ENCODE assay signal across 23 cellular contexts in genomic region chr7:28641752-28642546, GRCh38.
DNase-seq lines count a peak whose midpoint lies in the region; ATAC-seq, FAIRE-seq and TF ChIP-seq lines count a peak whose summit lies in the region.
"Had no signal": no experiment of that assay in that cellular context is flagged by ENCODE, and none has a peak within 500 bp of the region (broad histone marks: within the 10 kb centered on the region; RNA-seq: fewer than 3 reads in every experiment).

No MANE protein-coding gene starts in this region.

- no peaks in the 10 kb centered on the region for H3K36me3 ChIP-seq in HEK293 (ENCODE audit: control insufficient read depth in 2 of 2, insufficient read depth in 1 of 2, low read length in 2 of 2)
- H3K36me3 ChIP-seq in H1 (ENCODE audit: control insufficient read depth in 2 of 4, insufficient read depth in 4 of 4, low read length in 3 of 4), result no peaks in the 10 kb centered on the region
- H3K36me3 ChIP-seq: HAP-1 had no signal

- H3K9me3 ChIP-seq in HEK293 (ENCODE audit: control insufficient read depth, insufficient read depth, low read depth, low read length) (no peaks in the 10 kb centered on the region), H1 (ENCODE audit: insufficient read depth in 2 of 2, low read depth in 1 of 2, low read length in 1 of 2) (no peaks in the 10 kb centered on the region)
- H3K9me3 ChIP-seq: HAP-1 had no signal

- H3K27ac ChIP-seq in HEK293 (ENCODE audit: extremely low read depth, low read depth, low read length) (no peak overlapping the region), H1 (ENCODE audit: low read depth, low read length) (no peak overlapping the region)
- H3K27ac ChIP-seq: RWPE1 had no signal

- H3K9ac ChIP-seq in H1 (replicated peaks in 1 of 4; ENCODE audit: extremely low read depth in 1 of 4, low read depth in 3 of 4, low read length in 3 of 4), result no peak overlapping the region

- no peak overlapping the region for H3K56ac ChIP-seq in H1 (replicated peaks; ENCODE audit: insufficient read length, low read depth, low read length)

- H4K8ac ChIP-seq in H1 (ENCODE audit: extremely low read depth, insufficient read depth, low read length), result no peak overlapping the region

- no peak overlapping the region for H2BK5ac ChIP-seq in H1 (ENCODE audit: low read depth, low read length)

- 86% methylated on average over 11 of the region's 11 CpGs; no CpG with 5 or more reads in 1 of the 2 experiments for WGBS in H1 (ENCODE audit: extremely low coverage in 1 of 2, insufficient coverage in 1 of 2, insufficient read length in 1 of 2, insufficient replicate concordance in 2 of 2, low coverage in 1 of 2, low lambda C conversion rate in 2 of 2, missing lambda C conversion rate in 1 of 2), 2 experiments

- no peak overlapping the region for H2BK120ac ChIP-seq in H1 (replicated peaks; ENCODE audit: low read depth, low read length)

- TF ChIP-seq EP300 in H1 (IDR thresholded peaks at IDR 0.05; ENCODE audit: borderline replicate concordance in 1 of 2, low read depth in 2 of 2, low read length in 2 of 2), result no peak

- no peak overlapping the region for H2BK20ac ChIP-seq in H1 (ENCODE audit: low read length)

- no peaks in the 10 kb centered on the region for H3K79me2 ChIP-seq in H1 (ENCODE audit: control insufficient read depth in 1 of 2, insufficient read depth in 2 of 2, low read length in 2 of 2)

- no peak for FAIRE-seq in H1 (lab: Jason Lieb, UNC)
- FAIRE-seq: GM12892, K562 had no signal

- H3K4me2 ChIP-seq in H1 (ENCODE audit: insufficient read depth in 1 of 2, low read depth in 2 of 2, low read length in 2 of 2), result no peak overlapping the region

- H3K4me1 ChIP-seq in HEK293 (ENCODE audit: control insufficient read depth, insufficient read depth, low read length) (no peaks in the 10 kb centered on the region; the same call in 1 of the 2 replicates), H1 (replicated peaks in 1 of 4; ENCODE audit: control insufficient read depth in 3 of 4, insufficient read depth in 4 of 4, low read length in 3 of 4) (peaks cover 3 to 10% (median 6%) of the 10 kb centered on the region in 4 experiments; a peak in 3 of 7 replicates)
- H3K4me1 ChIP-seq: HAP-1 had no signal

- no peak overlapping the region for H3K4ac ChIP-seq in H1 (replicated peaks; ENCODE audit: insufficient read length, low read depth, low read length)

- H3K4me3 ChIP-seq in HEK293 (ENCODE audit: low read depth, low read length) (no peak overlapping the region), H1 (ENCODE audit: extremely low read depth in 1 of 4, insufficient read depth in 2 of 4, low read depth in 3 of 4, low read length in 4 of 4) (no peak overlapping the region)
- H3K4me3 ChIP-seq: HAP-1, K562 had no signal

- H2AK5ac ChIP-seq in H1 (ENCODE audit: low read depth, low read length), result no peak overlapping the region; the same call in 1 of the 2 replicates

- no peak overlapping the region for H3K23ac ChIP-seq in H1 (ENCODE audit: insufficient read length)

- no peaks in the 10 kb centered on the region for H3K27me3 ChIP-seq in H1 (replicated peaks in 1 of 4; ENCODE audit: control insufficient read depth in 3 of 4, extremely low read depth in 1 of 4, insufficient read depth in 3 of 4, low read length in 3 of 4)

- POLR2A ChIA-PET in HEK293 (lab: Yijun Ruan, JAX) (no interaction called here), H1 (lab: Charles Lee; ENCODE audit: partially characterized antibody) (no interaction called here)

- no peak overlapping the region for H3K18ac ChIP-seq in H1 (ENCODE audit: extremely low read depth, low read length)

- H3K14ac ChIP-seq in H1 (ENCODE audit: insufficient read length), result no peak overlapping the region

- 0 out of 2 replicates have a peak overlapping the region, but pooled peaks have one; percentile 71 for H2BK12ac ChIP-seq in H1 (ENCODE audit: low read depth, low read length)

- ATAC-seq in HG03175 (IDR thresholded peaks at IDR 0.05; ENCODE audit: unreplicated experiment), result no peak
- ATAC-seq: K562, Panc1, T-cell had no signal

- CTCF ChIA-PET in HEK293 (lab: Yijun Ruan, JAX) (interaction anchor here (1.0 to 2.7 kb wide), 3 partner anchors 9 to 15 kb away, joined by 5 to 10 read pairs (median 5); no protein-coding TSS in a partner anchor), H1 (lab: Charles Lee; ENCODE audit: partially characterized antibody) (interaction anchor here (0.7 to 3.3 kb wide), 5 partner anchors 12 to 255 kb away, joined by 3 to 16 read pairs (median 3); no protein-coding TSS in a partner anchor)

- H2BK15ac ChIP-seq in H1 (ENCODE audit: low read length), result no peak overlapping the region

- H3K79me1 ChIP-seq in H1 (ENCODE audit: low read depth, low read length), result no peaks in the 10 kb centered on the region

- no peak for TF ChIP-seq RAD21 in H1 (IDR thresholded peaks at IDR 0.05 in 1 of 2, conservative IDR thresholded peaks at IDR 0.05 in 1 of 2; ENCODE audit: low read depth in 2 of 2, low read length in 2 of 2)

- DNase-seq in NCI-H2171 (lab: John Stamatoyannopoulos, UW) (peak; percentile 40), H1 (ENCODE audit: low read depth in 1 of 2, low spot score in 2 of 2) (no peak), pons (ENCODE audit: low spot score) (peak; percentile 32), NCI-H345 treated with DMSO at 0.1 percent for 48 hours (lab: John Stamatoyannopoulos, UW; ENCODE audit: unreplicated experiment) (no peak), EL (no peak)
- DNase-seq: C1 segment of cervical spinal cord; CD4-positive, alpha-beta memory T cell; COR-L47; DMS79; GF-D8; Kasumi-1; NCI-H2029 treated with DMSO at 0.1 percent for 48 hours; NCI-H345; NCI-H524; SHP77; T-cell had no signal

- no peak overlapping the region for H4K91ac ChIP-seq in H1 (replicated peaks; ENCODE audit: insufficient read length, low read length)

- no peak for TF ChIP-seq CTCF in HEK293 (tag by site-specific recombination; IDR thresholded peaks at IDR 0.05)
- no peak for TF ChIP-seq CTCF in H1 (IDR thresholded peaks at IDR 0.05; ENCODE audit: control extremely low read depth in 1 of 3, insufficient read depth in 1 of 3, low read depth in 1 of 3, low read length in 3 of 3)

- H3K23me2 ChIP-seq in H1 (ENCODE audit: low read depth, low read length), result no peaks in the 10 kb centered on the region

- no peaks in the 10 kb centered on the region for H4K20me1 ChIP-seq in H1 (replicated peaks in 1 of 2; ENCODE audit: control insufficient read depth in 1 of 2, insufficient read depth in 2 of 2, low read length in 2 of 2)

- no peak for TF ChIP-seq POLR2A in H1 (IDR thresholded peaks at IDR 0.05; ENCODE audit: control extremely low read depth in 1 of 2, low read depth in 2 of 2, low read length in 2 of 2)

- H4K5ac ChIP-seq in H1 (ENCODE audit: insufficient read length, low read depth, low read length), result no peak overlapping the region

- no peak overlapping the region for H2AFZ ChIP-seq in H1 (ENCODE audit: low read length)

TF ChIP-seq in HEK293, 187 proteins besides CTCF, POLR2A, EP300 and RAD21 (continues in another document):
- no peak for TF ChIP-seq ZNF654 (tag by site-specific recombination; IDR thresholded peaks at IDR 0.05; ENCODE audit: low read depth)
- TF ChIP-seq ZBTB8A (tag by site-specific recombination; IDR thresholded peaks at IDR 0.05), result no peak
- TF ChIP-seq ZFP41 (tag by site-specific recombination; IDR thresholded peaks at IDR 0.05; ENCODE audit: borderline replicate concordance), result no peak
- TF ChIP-seq ZBTB20 (tag by site-specific recombination; IDR thresholded peaks at IDR 0.05), result no peak
- no peak for TF ChIP-seq SP7 (tag by site-specific recombination; IDR thresholded peaks at IDR 0.05)
- TF ChIP-seq ZNF664 (tag by site-specific recombination; IDR thresholded peaks at IDR 0.05), result no peak
- TF ChIP-seq ZNF138 (tag by site-specific recombination; IDR thresholded peaks at IDR 0.05; ENCODE audit: borderline replicate concordance), result no peak
- TF ChIP-seq ZNF155 (tag by site-specific recombination; IDR thresholded peaks at IDR 0.05), result no peak
- TF ChIP-seq ZSCAN4 (tag by site-specific recombination; IDR thresholded peaks at IDR 0.05), result 0 out of 2 replicates have a peak, but pooled peaks have one; percentile 33
- TF ChIP-seq ZNF366 (tag by site-specific recombination; conservative IDR thresholded peaks at IDR 0.05), result no peak
- TF ChIP-seq ZNF223 (tag by site-specific recombination; IDR thresholded peaks at IDR 0.05), result no peak

TF ChIP-seq in H1, 55 proteins besides CTCF, POLR2A, EP300 and RAD21:
- TF ChIP-seq ASH2L (IDR thresholded peaks at IDR 0.05; ENCODE audit: low read length) (no peak), ATF2 (IDR thresholded peaks at IDR 0.05; ENCODE audit: low read length) (no peak)

Comparison
In these comparisons a context has a peak if more than half of its experiments do, and no peak if none do; other contexts are left out.
1. DNase-seq: peak in NCI-H2171 (single experiment) and pons (single experiment); none in H1 (0 of 2), NCI-H345 treated with DMSO at 0.1 percent for 48 hours (single experiment) and EL (single experiment).